Comparison of ENCODE assay signal across 23 cellular contexts in the genomic region with DNA sequence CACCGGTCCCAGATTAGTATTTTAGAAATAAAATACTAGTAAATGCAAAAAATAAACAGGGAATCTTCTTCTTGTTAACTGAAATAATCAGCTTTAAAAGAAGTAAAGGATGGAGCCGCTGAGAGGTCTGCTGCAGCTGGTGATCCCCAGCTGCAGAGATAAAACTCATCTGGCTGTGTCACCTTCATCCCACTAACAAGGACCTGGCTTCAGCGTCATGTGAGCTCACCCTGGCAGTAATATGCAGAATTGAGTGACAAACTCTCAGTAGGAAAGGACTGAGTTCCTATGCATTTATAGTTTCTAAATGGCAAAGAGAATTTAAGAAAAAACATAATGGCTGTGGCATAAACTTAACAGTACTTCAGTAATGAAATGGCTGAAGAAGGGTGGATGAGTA.
"Had no signal": no experiment of that assay in that cellular context is flagged by ENCODE, and none has a peak within 500 bp of the region (broad histone marks: within the 10 kb centered on the region; RNA-seq: fewer than 3 reads in every experiment).

No MANE protein-coding gene starts in this region.

- DNase-seq: colonic mucosa; cortex of kidney; effector CD8-positive, alpha-beta T cell; effector memory CD8-positive, alpha-beta T cell; endodermal cell; esophagus squamous epithelium; foreskin fibroblast; foreskin melanocyte; gastrocnemius medialis; glutamatergic neuron; head of caudate nucleus; hippocampal formation; left cardiac atrium; left lung; lower lobe of right lung; mesenchymal stem cell; mucosa of descending colon; naive B cell had no signal

- H3K9me3 ChIP-seq: colonic mucosa, esophagus squamous epithelium, gastrocnemius medialis, heart right ventricle, left lung, lower lobe of right lung, mucosa of descending colon had no signal

- H3K4me1 ChIP-seq: colonic mucosa, esophagus squamous epithelium, gastrocnemius medialis, heart right ventricle, left lung, lower lobe of right lung had no signal

- H3K27me3 ChIP-seq: colonic mucosa, esophagus squamous epithelium, gastrocnemius medialis, heart right ventricle, left lung had no signal

- H3K4me1 Mint-ChIP-seq: endodermal cell, mesothelial cell of epicardium, naive B cell had no signal

- H3K4me3 Mint-ChIP-seq: dendritic cell treated with granulocyte-macrophage colony-stimulating factor and Interleukin-4, amounts not matched to agents 40 ng/mL and 50 ng/mL, for 4 days; effector memory CD8-positive, alpha-beta T cell; endodermal cell; mesothelial cell of epicardium; naive B cell had no signal

- H3K27me3 Mint-ChIP-seq: dendritic cell treated with granulocyte-macrophage colony-stimulating factor and Interleukin-4, amounts not matched to agents 40 ng/mL and 50 ng/mL, for 4 days; effector memory CD8-positive, alpha-beta T cell; naive B cell had no signal

- ATAC-seq: effector memory CD8-positive, alpha-beta T cell; esophagus mucosa; gastrocnemius medialis; left cardiac atrium; left lung; lower lobe of right lung; mucosa of descending colon had no signal

- H3K27ac Mint-ChIP-seq: dendritic cell treated with granulocyte-macrophage colony-stimulating factor and Interleukin-4, amounts not matched to agents 40 ng/mL and 50 ng/mL, for 4 days; effector memory CD8-positive, alpha-beta T cell; endodermal cell; mesothelial cell of epicardium; naive B cell had no signal

- H3K27ac ChIP-seq: colonic mucosa, epithelial cell of prostate, esophagus squamous epithelium, gastrocnemius medialis, heart right ventricle, left lung, lower lobe of right lung had no signal

- H3K4me3 ChIP-seq: colonic mucosa, esophagus squamous epithelium, gastrocnemius medialis, heart right ventricle, left lung, lower lobe of right lung, mucosa of descending colon had no signal
